In the genomic region with DNA sequence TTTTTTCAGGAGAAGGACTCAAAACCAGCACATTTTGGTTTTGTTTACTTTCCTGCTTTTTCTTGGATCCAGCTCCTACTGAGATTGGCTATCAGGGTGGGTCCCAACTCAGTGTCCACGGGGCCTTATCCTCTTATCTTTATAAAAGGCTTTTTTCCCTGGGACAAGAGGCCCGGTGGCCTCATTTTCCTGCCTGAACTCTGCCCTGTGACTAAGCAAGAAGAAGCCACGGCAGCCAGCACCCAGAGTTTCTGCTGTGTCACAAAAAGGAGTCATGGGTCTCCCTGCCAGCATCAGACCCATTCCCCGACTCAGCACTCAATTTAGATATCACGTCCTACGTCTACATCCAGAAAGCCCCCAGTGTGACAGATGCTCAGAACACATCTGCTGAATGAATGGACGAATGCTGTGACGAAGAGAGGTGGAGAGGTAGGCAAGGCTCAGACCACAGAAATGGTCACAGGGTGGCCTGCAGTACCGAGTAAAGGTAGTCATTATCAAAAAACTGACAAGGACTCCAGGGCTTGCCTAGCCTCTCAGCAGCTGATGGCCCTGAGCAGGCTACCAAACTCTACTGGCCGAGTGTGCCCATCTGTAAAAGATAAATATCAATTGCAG, we compare ENCODE assay signal across 10 cellular contexts. TPM values are rescaled to one million over a fixed set of nuclear protein-coding genes. Genes with fewer than 3 reads are reported as not detected.
A peak's percentile ranks its signal among the peaks of the same experiment; 100 is the strongest.
DNase-seq lines count a peak whose midpoint lies in the region; ATAC-seq and TF ChIP-seq lines count a peak whose summit lies in the region.
"Had no signal": no experiment of that assay in that cellular context is flagged by ENCODE, and none has a peak within 500 bp of the region (broad histone marks: within the 10 kb centered on the region; RNA-seq: fewer than 3 reads in every experiment).

No MANE protein-coding gene starts in this region.

- H3K36me3 ChIP-seq in body of pancreas (replicated peaks in 1 of 2; ENCODE audit: insufficient read depth in 1 of 2, low read depth in 2 of 2) (no peaks in the 10 kb centered on the region), uterus (no peaks in the 10 kb centered on the region)

- H3K9me3 ChIP-seq in body of pancreas, result no peaks in the 10 kb centered on the region
- H3K9me3 ChIP-seq in uterus, result no peaks in the 10 kb centered on the region

- TF ChIP-seq POLR2A in body of pancreas (IDR thresholded peaks at IDR 0.05), result no peak
- no peak for TF ChIP-seq POLR2A in uterus (IDR thresholded peaks at IDR 0.05)

- intact Hi-C loops in body of pancreas (cut with DNase I) (no loop called here), left colon (cut with DNase I, micrococcal nuclease) (no loop called here), uterus (cut with DNase I; ENCODE audit: low total_unique reads) (no loop called here)

- TF ChIP-seq CTCF in body of pancreas (IDR thresholded peaks at IDR 0.05) (no peak), uterus (IDR thresholded peaks at IDR 0.05) (no peak)

- WGBS in body of pancreas, 2 donors, result 36 to 37% methylated on average over 10 of the region's 10 CpGs

- H3K4me1 ChIP-seq in body of pancreas (peaks cover 30% of the 10 kb centered on the region), uterus (no peaks in the 10 kb centered on the region)

- H3K4me3 ChIP-seq in body of pancreas, result no peak overlapping the region
- H3K4me3 ChIP-seq in uterus, result no peak overlapping the region

- H3K27me3 ChIP-seq in body of pancreas (no peaks in the 10 kb centered on the region), uterus (no peaks in the 10 kb centered on the region)

- peak; percentile 40 for DNase-seq in NOMO-1 treated with DMSO at 0.1 percent for 48 hours (lab: John Stamatoyannopoulos, UW; ENCODE audit: unreplicated experiment)
- DNase-seq in NOMO-1 treated with dmso at 0.1 percent for 144 hours (lab: John Stamatoyannopoulos, UW; ENCODE audit: unreplicated experiment), result no peak
- DNase-seq in body of pancreas, result peak; percentile 44 to 66 (median 58)
- peak; percentile 46 to 77 for DNase-seq in left colon
- DNase-seq in uterus, result no peak
- DNase-seq: activated CD4-positive, alpha-beta T cell treated with anti-CD3 and anti-CD28 coated beads, Interleukin-2, amount 10 ng/mL, durations not matched to agents 7 days and 5 days; NCI-H524 treated with DMSO at 0.1 percent for 48 hours had no signal

- ATAC-seq in body of pancreas, result peak; percentile 68
- ATAC-seq in left colon, result peak; percentile 88
- no peak for ATAC-seq in GM21619 (IDR thresholded peaks at IDR 0.05; ENCODE audit: unreplicated experiment)
- no peak for ATAC-seq in HG03095 (IDR thresholded peaks at IDR 0.05; ENCODE audit: unreplicated experiment)
- no peak for ATAC-seq in HG03571 (IDR thresholded peaks at IDR 0.05; ENCODE audit: unreplicated experiment)

- H3K27ac ChIP-seq in body of pancreas (peak overlapping the region in 1 of 4 donors; percentile 18), uterus (peak overlapping the region; percentile 2 to 36)

RNA-seq across cellular contexts. Expression of gene DLG5, which starts 16.7 kb away (rescaled TPM):
- total RNA-seq in body of pancreas (10 to 100 TPM; 22.6 to 35.6 TPM), left colon (10 to 100 TPM; 26.0 to 36.7 TPM), uterus (10 to 100 TPM; 27.1 to 72.6 (median 46.5) TPM)

Comparison
In these comparisons a context has a peak if more than half of its experiments do, and no peak if none do; other contexts are left out.
1. DNase-seq: peak in NOMO-1 treated with DMSO at 0.1 percent for 48 hours (single experiment), body of pancreas (4 of 4) and left colon (2 of 2); none in NOMO-1 treated with dmso at 0.1 percent for 144 hours (single experiment) and uterus (0 of 2).
2. ATAC-seq: peak in body of pancreas (single experiment) and left colon (single experiment); none in GM21619 (single experiment), HG03095 (single experiment) and HG03571 (single experiment).